ENCODE assay signal across 9 cellular contexts in the genomic region with DNA sequence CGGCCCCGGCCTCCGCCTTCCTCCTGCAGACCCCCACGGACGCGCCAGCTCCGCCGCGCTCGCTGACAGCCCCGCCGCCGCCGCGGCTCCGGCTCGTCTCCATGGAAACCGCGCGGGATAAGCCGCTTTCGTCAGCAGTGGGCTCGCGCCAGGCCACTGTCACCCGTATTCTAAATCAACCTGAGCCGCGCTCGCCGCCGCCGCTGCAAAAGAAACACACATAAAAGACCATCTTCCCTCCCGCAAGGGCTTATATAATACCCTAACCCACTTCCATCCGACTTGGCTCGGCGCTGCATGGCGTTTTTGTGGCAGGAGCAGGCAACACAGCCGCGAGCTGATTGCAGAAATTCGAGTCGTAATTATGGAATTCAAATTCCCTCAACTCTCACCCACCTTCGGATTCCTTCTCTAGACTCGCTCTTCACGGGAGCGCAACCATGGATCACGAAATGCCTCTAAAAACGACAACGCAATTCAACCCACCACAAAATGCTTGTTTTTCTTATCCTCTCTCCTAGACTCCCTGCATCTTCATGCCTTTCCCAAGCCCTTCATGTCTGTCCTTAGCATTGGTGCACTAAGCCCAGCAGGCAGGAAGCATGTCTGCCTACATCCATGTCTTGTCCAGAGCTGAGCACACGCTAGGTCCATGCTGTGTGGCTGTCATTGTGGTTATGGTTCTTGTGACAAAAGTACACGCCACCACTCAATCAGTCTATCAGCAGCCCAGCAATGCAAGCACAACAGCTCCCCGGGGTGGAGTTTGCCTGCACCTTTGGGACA. TPM values are rescaled to one million over a fixed set of nuclear protein-coding genes. Genes with fewer than 3 reads are reported as not detected.
A peak's percentile ranks its signal among the peaks of the same experiment; 100 is the strongest.
DNase-seq lines count a peak whose midpoint lies in the region; ATAC-seq, FAIRE-seq and TF ChIP-seq lines count a peak whose summit lies in the region.
"Had no signal": no experiment of that assay in that cellular context is flagged by ENCODE, and none has a peak within 500 bp of the region (broad histone marks: within the 10 kb centered on the region; RNA-seq: fewer than 3 reads in every experiment).

TSS of gene AMER2 (minus strand) at position 772 of the 786 bp plus-strand sequence. CDS start at position 103, 669 bp downstream.

- CTCF ChIA-PET in A549 (lab: Yijun Ruan, JAX), result interaction anchor here (1.0 kb wide), 2 partner anchors 15 to 204 kb away, joined by 3 to 5 read pairs; no protein-coding TSS in a partner anchor

- H3K4me1 ChIP-seq in A549 (no peaks in the 10 kb centered on the region), foreskin keratinocyte (no peaks in the 10 kb centered on the region)

- H3K27me3 ChIP-seq in foreskin keratinocyte, result peaks cover 89% of the 10 kb centered on the region

- no peak for TF ChIP-seq EP300 in A549 (IDR thresholded peaks at IDR 0.05)

- POLR2A ChIA-PET in A549 (lab: Yijun Ruan, JAX), result no interaction called here

- 7% methylated on average over 17 of the region's 50 CpGs for WGBS in A549 (ENCODE audit: missing lambda C conversion rate)

- H3K27ac ChIP-seq in A549 (no peak within 1 kb of the TSS), foreskin keratinocyte (no peak within 1 kb of the TSS)

- H3K9me3 ChIP-seq in A549, result no peaks in the 10 kb centered on the region

- no peak for TF ChIP-seq RAD21 in A549 (conservative IDR thresholded peaks at IDR 0.05 in 1 of 2, IDR thresholded peaks at IDR 0.05 in 1 of 2)

- no peak for FAIRE-seq in A549 (lab: Jason Lieb, UNC)
- FAIRE-seq in GM18507 (lab: Jason Lieb, UNC), result peak; percentile 5

- no peak for TF ChIP-seq POLR2A in A549 (IDR thresholded peaks at IDR 0.05; ENCODE audit: low read length)

- H3K4me3 ChIP-seq in A549 (peak within 1 kb of the TSS; percentile 40; the same call in 2 of the 3 replicates), WI38 (ENCODE audit: low read depth, low read length) (0 out of 2 replicates have a peak within 1 kb of the TSS, but pooled peaks have one; percentile 20)

- DNase-seq in A549 (ENCODE audit: low read depth in 1 of 2, low spot score in 1 of 2) (no peak), GM18507 (ENCODE audit: extremely low spot score, insufficient read length, low read depth) (no peak), foreskin keratinocyte (no peak), posterior cingulate gyrus (peak; percentile 81 to 98 (median 90)), HCEC 1CT (no peak), omental fat pad (ENCODE audit: low spot score) (no peak)

- TF ChIP-seq CTCF in A549 (IDR thresholded peaks at IDR 0.05) (no peak), WI38 (IDR thresholded peaks at IDR 0.05; ENCODE audit: low read depth, low read length) (no peak), foreskin keratinocyte (conservative IDR thresholded peaks at IDR 0.05) (no peak), omental fat pad (IDR thresholded peaks at IDR 0.05) (no peak)

- intact Hi-C loops in posterior cingulate gyrus (cut with DNase I), result loop anchor here (5.0 to 10.0 kb wide), 2 partner anchors 73 to 116 kb away; partner anchors contain the start of gene MTMR6

- H3K4me2 ChIP-seq in A549, result peak within 1 kb of the TSS; percentile 80

- ATAC-seq in A549 (peak in 1 of 2 experiments; percentile 55; a peak in 4 of 6 replicates), foreskin keratinocyte (peak; percentile 25), GM18907 (IDR thresholded peaks at IDR 0.05; ENCODE audit: unreplicated experiment) (no peak), omental fat pad (ENCODE audit: low FRiP score) (no peak)

TF ChIP-seq in A549, 52 proteins besides CTCF, POLR2A, EP300 and RAD21:
- TF ChIP-seq EHMT2 (IDR thresholded peaks at IDR 0.05; ENCODE audit: low read depth) (no peak), E2F6 (IDR thresholded peaks at IDR 0.05; ENCODE audit: borderline replicate concordance, low read depth) (no peak), NFE2L2 (conservative IDR thresholded peaks at IDR 0.05; ENCODE audit: low read length) (no peak), ELK1 (IDR thresholded peaks at IDR 0.05; ENCODE audit: low read depth, low read length) (no peak), PHF8 (IDR thresholded peaks at IDR 0.05; ENCODE audit: borderline replicate concordance, low read depth) (no peak), ZFP36 (IDR thresholded peaks at IDR 0.05; ENCODE audit: borderline replicate concordance, partially characterized antibody) (no peak)

RNA-seq across cellular contexts. Expression of gene AMER2, which starts in this region (rescaled TPM):
- polyA plus RNA-seq in A549 (2011; rRNA removed) (not detected in 2 replicates), A549 (2017; fragmentation: RNase III; extraction: RNeasy Plus Mini Kit Qiagen cat#74134 plus additional on column Dnase treatment) (not detected in 3 replicates), foreskin keratinocyte (not detected in 2 replicates)
- polyA plus RNA-seq in A549 (2012; cell fraction: cytosol; rRNA removed), result not detected in 2 replicates
- polyA plus RNA-seq in A549 (2012; cell fraction: nucleus; rRNA removed), result not detected in 2 replicates
- not detected in 2 replicates for polyA minus RNA-seq in A549 (2011; rRNA and poly(A)+ RNA removed)
- total RNA-seq in foreskin keratinocyte (not detected in 2 replicates), omental fat pad (under 1 TPM in 2 of 4 donors, not detected in 2; 0.09 to 0.95 TPM)
- total RNA-seq: activated naive CD4-positive, alpha-beta T cell treated with anti-CD3 and anti-CD28 coated beads, Interleukin-2, amount 50 U/mL, for 72 hours had no signal

Comparison
In these comparisons a context has a peak if more than half of its experiments do, and no peak if none do; other contexts are left out.
1. Peak in ATAC-seq in foreskin keratinocyte; RNA of the gene not detected or under 1 TPM.
2. DNase-seq: peak in posterior cingulate gyrus (10 of 10); none in A549 (0 of 2), GM18507 (single experiment), foreskin keratinocyte (0 of 2), HCEC 1CT (single experiment) and omental fat pad (single experiment).